8 cellular contexts compared by ENCODE assay signal in genomic region chr22:46815896-46816721, GRCh38. TPM values are rescaled to one million over a fixed set of nuclear protein-coding genes. Genes with fewer than 3 reads are reported as not detected.
A peak's percentile ranks its signal among the peaks of the same experiment; 100 is the strongest.
DNase-seq lines count a peak whose midpoint lies in the region; ATAC-seq, FAIRE-seq and TF ChIP-seq lines count a peak whose summit lies in the region.

No MANE protein-coding gene starts in this region.

- TF ChIP-seq CTCF in IMR-90 (conservative IDR thresholded peaks at IDR 0.05; ENCODE audit: low read depth, low read length) (no peak), ascending aorta (IDR thresholded peaks at IDR 0.05) (no peak), HepG2 (CRISPR knock-in tag; IDR thresholded peaks at IDR 0.05) (peak; percentile 59)

- peak in 1 of 2 experiments; percentile 3; a peak in 1 of 4 replicates for TF ChIP-seq EP300 in HepG2 (IDR thresholded peaks at IDR 0.05; ENCODE audit: low read depth in 2 of 2, low read length in 2 of 2)
- TF ChIP-seq EP300 in HepG2 (CRISPR knock-in tag; IDR thresholded peaks at IDR 0.05; ENCODE audit: borderline replicate concordance), result no peak

- no peak overlapping the region for H2AFZ ChIP-seq in ACC112 (ENCODE audit: low read length, unreplicated experiment)
- peak overlapping the region; percentile 33 for H2AFZ ChIP-seq in IMR-90 (replicated peaks; ENCODE audit: low read length, poor library complexity)
- no peak overlapping the region for H2AFZ ChIP-seq in HepG2 (ENCODE audit: low read length)

- H3K9me3 ChIP-seq in IMR-90 (ENCODE audit: control insufficient read depth, insufficient read depth, low read length) (no peaks in the 10 kb centered on the region), ascending aorta (no peaks in the 10 kb centered on the region), HepG2 (ENCODE audit: low read length) (no peaks in the 10 kb centered on the region)

- H3K27me3 Mint-ChIP-seq in activated T-helper 1 cell treated with anti-CD3 and anti-CD28 coated beads, Interleukin-12 subunit alpha, Interleukin-12 subunit beta, Interleukin-2, Interleukin-4 antibody, amounts not matched to agents 30 ng/mL and 10 ng/mL and 1 ng/mL, durations not matched to agents 14 hours and 24 hours and 36 hours (ENCODE audit: insufficient read depth), result no peaks in the 10 kb centered on the region

- peak; percentile 89 for ATAC-seq in IMR-90 (ENCODE audit: low read depth)
- ATAC-seq in HepG2, result peak; percentile 90
- no peak for ATAC-seq in GM21447 (IDR thresholded peaks at IDR 0.05; ENCODE audit: unreplicated experiment)
- ATAC-seq in HG03378 (IDR thresholded peaks at IDR 0.05; ENCODE audit: unreplicated experiment), result no peak
- no peak for ATAC-seq in GM18873 (IDR thresholded peaks at IDR 0.05; ENCODE audit: low FRiP score, unreplicated experiment)

- TF ChIP-seq POLR2A in IMR-90 (IDR thresholded peaks at IDR 0.05; ENCODE audit: low read depth, low read length), result no peak
- no peak for TF ChIP-seq POLR2A in HepG2 (IDR thresholded peaks at IDR 0.05; ENCODE audit: insufficient read depth in 1 of 2, low read depth in 2 of 2, low read length in 2 of 2)

- in situ Hi-C loops in IMR-90 (cut with MboI; ENCODE audit: low sequenced_read_pairs) (no loop called here), HepG2 (cut with HindIII; ENCODE audit: extremely low pct_ligation_motif_present, low pct_unique_long_range_greater_than_20kb) (no loop called here)

- no peak overlapping the region for H3K14ac ChIP-seq in IMR-90 (replicated peaks; ENCODE audit: low read depth, low read length)

- H2BK5ac ChIP-seq in IMR-90 (ENCODE audit: low read depth, low read length, poor library complexity, severe bottlenecking), result peak overlapping the region; percentile 5

- H3K9me1 ChIP-seq in IMR-90 (ENCODE audit: insufficient read depth, low read length), result peaks cover 10% of the 10 kb centered on the region

- H4K20me1 ChIP-seq in IMR-90 (ENCODE audit: insufficient read depth, low read length), result peaks cover 34% of the 10 kb centered on the region; the same call in 1 of the 2 replicates
- H4K20me1 ChIP-seq in HepG2 (ENCODE audit: insufficient read depth, low read length), result no peaks in the 10 kb centered on the region

- dilution Hi-C loops in IMR-90 (cut with HindIII; ENCODE audit: low sequenced_read_pairs, unreplicated experiment), result no loop called here

- peaks cover 12% of the 10 kb centered on the region for H3K4me1 ChIP-seq in ACC112 (ENCODE audit: control insufficient read depth, insufficient read depth, low read length, unreplicated experiment)
- peaks cover 14% of the 10 kb centered on the region for H3K4me1 ChIP-seq in IMR-90 (ENCODE audit: control insufficient read depth, insufficient read depth, low read length)
- H3K4me1 ChIP-seq in ascending aorta, result peaks cover 3 to 24% of the 10 kb centered on the region in 2 donors
- H3K4me1 ChIP-seq in HepG2 (ENCODE audit: insufficient read depth, low read length), result peaks cover 45% of the 10 kb centered on the region

- TF ChIP-seq RAD21 in IMR-90 (IDR thresholded peaks at IDR 0.05; ENCODE audit: low read length), result no peak
- TF ChIP-seq RAD21 in HepG2 (CRISPR knock-in tag; IDR thresholded peaks at IDR 0.05), result no peak

- H3K4me2 ChIP-seq in IMR-90 (ENCODE audit: low read depth, low read length), result peak overlapping the region; percentile 25; the same call in 1 of the 2 replicates
- H3K4me2 ChIP-seq in HepG2 (ENCODE audit: low read depth, low read length), result peak overlapping the region; percentile 73

- CTCF ChIA-PET in IMR-90 (lab: Yijun Ruan, JAX), result interaction anchor here (0.9 to 1.2 kb wide), 3 partner anchors 12 to 19 kb away, joined by 3 to 5 read pairs (median 3); no protein-coding TSS in a partner anchor
- CTCF ChIA-PET in HepG2 (lab: Yijun Ruan, JAX; ENCODE audit: low intra/inter-chr PET ratio, low total read pairs), result no interaction called here

- no TSS peak for BruUV-seq in IMR-90 (replicated peaks; lab: Mats Ljungman, UMichigan)
- BruUV-seq in HepG2 (replicated peaks; lab: Mats Ljungman, UMichigan), result no TSS peak

- no peaks in the 10 kb centered on the region for H3K9me3 Mint-ChIP-seq in activated T-helper 1 cell treated with anti-CD3 and anti-CD28 coated beads, Interleukin-12 subunit alpha, Interleukin-12 subunit beta, Interleukin-2, Interleukin-4 antibody, amounts not matched to agents 30 ng/mL and 10 ng/mL and 1 ng/mL, durations not matched to agents 14 hours and 24 hours and 36 hours

- DNase-seq in IMR-90, result peak; percentile 66
- DNase-seq in ascending aorta (ENCODE audit: low spot score in 2 of 2), result no peak
- DNase-seq in HepG2 (ENCODE audit: low spot score), result peak; percentile 39
- no peak for DNase-seq in activated T-helper 1 cell treated with anti-CD3 and anti-CD28 coated beads, Interleukin-12 subunit alpha, Interleukin-12 subunit beta, Interleukin-2, Interleukin-4 antibody, amounts not matched to agents 30 ng/mL and 10 ng/mL and 1 ng/mL, durations not matched to agents 14 hours and 24 hours and 36 hours (ENCODE audit: low spot score)

- H3K4me1 Mint-ChIP-seq in activated T-helper 1 cell treated with anti-CD3 and anti-CD28 coated beads, Interleukin-12 subunit alpha, Interleukin-12 subunit beta, Interleukin-2, Interleukin-4 antibody, amounts not matched to agents 30 ng/mL and 10 ng/mL and 1 ng/mL, durations not matched to agents 14 hours and 24 hours and 36 hours (ENCODE audit: low read depth), result peaks cover 30% of the 10 kb centered on the region

- H2BK120ac ChIP-seq in IMR-90 (ENCODE audit: low read depth, low read length), result no peak overlapping the region

- no peak overlapping the region for H2BK15ac ChIP-seq in IMR-90 (ENCODE audit: low read depth, low read length)

- H3K23ac ChIP-seq in IMR-90 (ENCODE audit: low read depth, low read length), result no peak overlapping the region

- H3K9ac ChIP-seq in IMR-90 (ENCODE audit: low read depth, low read length) (no peak overlapping the region), HepG2 (ENCODE audit: insufficient read depth, low read depth, low read length) (peak overlapping the region; percentile 20)

- H2BK20ac ChIP-seq in IMR-90 (ENCODE audit: low read depth, low read length), result no peak overlapping the region

- peak overlapping the region; percentile 77 for H2AK5ac ChIP-seq in IMR-90 (ENCODE audit: low read depth, low read length)

- peaks cover 20 to 45% of the 10 kb centered on the region in 2 experiments for H3K79me1 ChIP-seq in IMR-90 (ENCODE audit: low read depth in 1 of 2, low read length in 2 of 2)

- H3K4ac ChIP-seq in IMR-90 (ENCODE audit: low read depth, low read length), result peak overlapping the region; percentile 65

- no peak overlapping the region for H3K56ac ChIP-seq in IMR-90 (ENCODE audit: extremely low read depth, insufficient read depth, low read length)

- WGBS in IMR-90 (ENCODE audit: extremely low coverage in 2 of 2, insufficient read length in 1 of 2), 2 experiments, result 80% methylated on average over 2 of the region's 15 CpGs; no CpG with 5 or more reads in 1 of the 2 experiments
- WGBS in HepG2 (ENCODE audit: low lambda C conversion rate), result 21% methylated on average over 15 of the region's 15 CpGs

- H3K4me3 ChIP-seq in ACC112 (ENCODE audit: low read depth, low read length) (no peak overlapping the region), IMR-90 (ENCODE audit: insufficient read depth, low read depth, low read length) (no peak overlapping the region), ascending aorta (no peak overlapping the region), HepG2 (replicated peaks in 1 of 3; ENCODE audit: insufficient read depth in 1 of 3, low read depth in 2 of 3, low read length in 3 of 3) (peak overlapping the region in 2 of 3 experiments; percentile 18 to 54; a peak in 3 of 6 replicates)

- peak; percentile 76 for FAIRE-seq in HepG2 (lab: Jason Lieb, UNC)

- no peak overlapping the region for H4K5ac ChIP-seq in IMR-90 (ENCODE audit: low read depth, low read length)

- H3K27ac ChIP-seq in ACC112 (ENCODE audit: low read depth, low read length) (peak overlapping the region; percentile 57; the same call in 1 of the 2 replicates), IMR-90 (ENCODE audit: insufficient read depth, low read length) (peak overlapping the region; percentile 37), ascending aorta (peak overlapping the region; percentile 43 to 72), HepG2 (ENCODE audit: extremely low read length, insufficient read depth, low read length) (peak overlapping the region; percentile 77)

- H4K91ac ChIP-seq in IMR-90 (ENCODE audit: insufficient read depth, low read depth, low read length), result no peak overlapping the region

- no peak overlapping the region for H3K4me3 Mint-ChIP-seq in activated T-helper 1 cell treated with anti-CD3 and anti-CD28 coated beads, Interleukin-12 subunit alpha, Interleukin-12 subunit beta, Interleukin-2, Interleukin-4 antibody, amounts not matched to agents 30 ng/mL and 10 ng/mL and 1 ng/mL, durations not matched to agents 14 hours and 24 hours and 36 hours

- POLR2A ChIA-PET in IMR-90 (lab: Charles Lee; ENCODE audit: unreplicated experiment) (interaction anchor here (0.6 to 0.7 kb wide), 2 partner anchors 8 to 135 kb away, joined by 3 read pairs; no protein-coding TSS in a partner anchor), HepG2 (lab: Yijun Ruan, JAX) (interaction anchor here (1.0 to 1.8 kb wide), 6 partner anchors 15 to 119 kb away, joined by 3 to 5 read pairs (median 4); partner anchors contain the start of gene TBC1D22A)

- H3K36me3 Mint-ChIP-seq in activated T-helper 1 cell treated with anti-CD3 and anti-CD28 coated beads, Interleukin-12 subunit alpha, Interleukin-12 subunit beta, Interleukin-2, Interleukin-4 antibody, amounts not matched to agents 30 ng/mL and 10 ng/mL and 1 ng/mL, durations not matched to agents 14 hours and 24 hours and 36 hours (ENCODE audit: low read depth), result peaks cover 28% of the 10 kb centered on the region

- intact Hi-C loops in IMR-90 (cut with micrococcal nuclease), result loop anchor here (2.0 kb wide), 1 partner anchor 61 kb away; no protein-coding TSS in a partner anchor
- intact Hi-C loops in ascending aorta (cut with DNase I), result no loop called here
- intact Hi-C loops in HepG2 (cut with micrococcal nuclease; ENCODE audit: unreplicated experiment), result no loop called here
- intact Hi-C loops in activated T-helper 1 cell treated with anti-CD3 and anti-CD28 coated beads, Interleukin-12 subunit alpha, Interleukin-12 subunit beta, Interleukin-2, Interleukin-4 antibody, amounts not matched to agents 30 ng/mL and 10 ng/mL and 1 ng/mL, durations not matched to agents 14 hours and 24 hours and 36 hours (cut with micrococcal nuclease), result no loop called here

- no peaks in the 10 kb centered on the region for H3K36me3 ChIP-seq in ACC112 (ENCODE audit: insufficient read depth, low read length)
- H3K36me3 ChIP-seq in IMR-90 (ENCODE audit: control insufficient read depth, insufficient read depth, low read length), result peaks cover 1% of the 10 kb centered on the region; the same call in 1 of the 2 replicates
- H3K36me3 ChIP-seq in ascending aorta, result no peaks in the 10 kb centered on the region
- H3K36me3 ChIP-seq in HepG2 (replicated peaks in 1 of 2; ENCODE audit: control insufficient read depth in 1 of 2, insufficient read depth in 2 of 2, low read length in 2 of 2), result peaks cover 2 to 6% of the 10 kb centered on the region in 2 experiments; a peak in 4 of 5 replicates

- H4K8ac ChIP-seq in IMR-90 (ENCODE audit: low read depth in 2 of 2, low read length in 2 of 2), result no peak overlapping the region

- no peaks in the 10 kb centered on the region for H3K27me3 ChIP-seq in ACC112 (ENCODE audit: insufficient read depth, low read length)
- no peaks in the 10 kb centered on the region for H3K27me3 ChIP-seq in IMR-90 (ENCODE audit: control insufficient read depth, insufficient read depth, low read length)
- no peaks in the 10 kb centered on the region for H3K27me3 ChIP-seq in ascending aorta
- H3K27me3 ChIP-seq in HepG2 (ENCODE audit: control insufficient read depth in 1 of 2, insufficient read depth in 2 of 2, low read length in 2 of 2), result no peaks in the 10 kb centered on the region

- no peak overlapping the region for H3K18ac ChIP-seq in IMR-90 (ENCODE audit: low read depth, low read length)

- peak overlapping the region; percentile 82 for H2AK9ac ChIP-seq in IMR-90 (replicated peaks; ENCODE audit: low read depth, low read length, poor library complexity)

- H3K27ac Mint-ChIP-seq in activated T-helper 1 cell treated with anti-CD3 and anti-CD28 coated beads, Interleukin-12 subunit alpha, Interleukin-12 subunit beta, Interleukin-2, Interleukin-4 antibody, amounts not matched to agents 30 ng/mL and 10 ng/mL and 1 ng/mL, durations not matched to agents 14 hours and 24 hours and 36 hours, result no peak overlapping the region

- H3K79me2 ChIP-seq in ACC112 (ENCODE audit: control insufficient read depth, insufficient read depth, low read length, unreplicated experiment) (peaks cover 3% of the 10 kb centered on the region), HepG2 (ENCODE audit: insufficient read depth, low read length) (peaks cover 16% of the 10 kb centered on the region)

RNA-seq across cellular contexts. Expression of gene TBC1D22A, which starts 53.7 kb away (rescaled TPM):
- total RNA-seq in IMR-90 (2012; rRNA removed) (9.0 and 9.4 TPM in 2 replicates), ascending aorta (87.8 TPM), HepG2 (2016; rRNA removed; fragmentation: Illumina TruSeq; extraction: Trizol) (17.3 and 17.6 TPM in 2 replicates)
- polyA plus RNA-seq in IMR-90 (2012; rRNA removed) (16.7 and 17.3 TPM in 2 replicates), HepG2 (2011; rRNA removed) (17.5 and 18.0 TPM in 2 replicates)
- polyA plus RNA-seq in IMR-90 (2012; cell fraction: cytosol; rRNA removed), result 18.4 and 23.5 TPM in 2 replicates
- polyA plus RNA-seq in IMR-90 (2012; cell fraction: nucleus; rRNA removed; ENCODE audit: low replicate concordance), result 14.2 and 18.0 TPM in 2 replicates
- total RNA-seq in HepG2 (2016; cell fraction: cytosol; rRNA removed; fragmentation: Illumina TruSeq; extraction: Trizol; ENCODE audit: low read depth), result 13.6 and 13.8 TPM in 2 replicates
- total RNA-seq in HepG2 (2016; cell fraction: insoluble cytoplasmic fraction; rRNA removed; fragmentation: Illumina TruSeq; extraction: Trizol), result 14.5 and 18.0 TPM in 2 replicates
- 15.2 and 19.7 TPM in 2 replicates for total RNA-seq in HepG2 (2016; cell fraction: membrane; rRNA removed; fragmentation: Illumina TruSeq; extraction: Trizol)
- 11.0 and 13.2 TPM in 2 replicates for total RNA-seq in HepG2 (2016; cell fraction: nucleus; rRNA removed; fragmentation: Illumina TruSeq; extraction: Trizol)
- polyA plus RNA-seq in HepG2 (2011; cell fraction: cytosol; rRNA removed), result 16.4 and 18.2 TPM in 2 replicates
- 14.2 and 18.7 TPM in 2 replicates for polyA plus RNA-seq in HepG2 (2011; cell fraction: nucleus; rRNA removed)
- polyA plus RNA-seq in HepG2 (2012), result 12.4 and 15.2 TPM in 2 replicates
- 7.7 and 9.5 TPM in 2 replicates for polyA plus RNA-seq in HepG2 (2016; cell fraction: cytosol; fragmentation: Illumina TruSeq; extraction: Trizol; ENCODE audit: low read depth)
- polyA plus RNA-seq in HepG2 (2016; cell fraction: insoluble cytoplasmic fraction; fragmentation: Illumina TruSeq; extraction: Trizol; ENCODE audit: low read depth), result 17.3 and 21.6 TPM in 2 replicates
- polyA plus RNA-seq in HepG2 (2016; cell fraction: membrane; fragmentation: Illumina TruSeq; extraction: Trizol; ENCODE audit: low read depth), result 14.3 and 16.8 TPM in 2 replicates
- polyA plus RNA-seq in HepG2 (2016; cell fraction: nucleus; fragmentation: Illumina TruSeq; extraction: Trizol; ENCODE audit: insufficient read depth, low read depth), result 13.4 and 13.5 TPM in 2 replicates
- 14.2 and 23.5 TPM in 2 replicates for polyA minus RNA-seq in HepG2 (2011; rRNA and poly(A)+ RNA removed; ENCODE audit: low replicate concordance)
- polyA minus RNA-seq in HepG2 (2011; cell fraction: cytosol; rRNA and poly(A)+ RNA removed), result 11.9 and 12.0 TPM in 2 replicates
- 21.5 and 22.0 TPM in 2 replicates for polyA minus RNA-seq in HepG2 (2011; cell fraction: nucleus; rRNA and poly(A)+ RNA removed)
- total RNA-seq in activated T-helper 1 cell treated with anti-CD3 and anti-CD28 coated beads, Interleukin-12 subunit alpha, Interleukin-12 subunit beta, Interleukin-2, Interleukin-4 antibody, amounts not matched to agents 30 ng/mL and 10 ng/mL and 1 ng/mL, durations not matched to agents 14 hours and 24 hours and 36 hours, result 42.4 and 48.1 TPM in 2 replicates

Comparison
In these comparisons a context has a peak if more than half of its experiments do, and no peak if none do; other contexts are left out.
1. H3K4me3 ChIP-seq: peak in HepG2 (2 of 3); none in ACC112 (single experiment), IMR-90 (single experiment) and ascending aorta (0 of 2).
2. ATAC-seq: peak in IMR-90 (single experiment) and HepG2 (single experiment); none in GM21447 (single experiment), HG03378 (single experiment) and GM18873 (single experiment).
3. DNase-seq: peak in IMR-90 (single experiment) and HepG2 (single experiment); none in ascending aorta (0 of 2) and activated T-helper 1 cell treated with anti-CD3 and anti-CD28 coated beads, Interleukin-12 subunit alpha, Interleukin-12 subunit beta, Interleukin-2, Interleukin-4 antibody, amounts not matched to agents 30 ng/mL and 10 ng/mL and 1 ng/mL, durations not matched to agents 14 hours and 24 hours and 36 hours (single experiment).
4. Peak in every context shown above with its lines, with median percentiles within 50 percentile points of each other: H3K27ac ChIP-seq.